8 cellular contexts compared by ENCODE assay signal in the genomic region with DNA sequence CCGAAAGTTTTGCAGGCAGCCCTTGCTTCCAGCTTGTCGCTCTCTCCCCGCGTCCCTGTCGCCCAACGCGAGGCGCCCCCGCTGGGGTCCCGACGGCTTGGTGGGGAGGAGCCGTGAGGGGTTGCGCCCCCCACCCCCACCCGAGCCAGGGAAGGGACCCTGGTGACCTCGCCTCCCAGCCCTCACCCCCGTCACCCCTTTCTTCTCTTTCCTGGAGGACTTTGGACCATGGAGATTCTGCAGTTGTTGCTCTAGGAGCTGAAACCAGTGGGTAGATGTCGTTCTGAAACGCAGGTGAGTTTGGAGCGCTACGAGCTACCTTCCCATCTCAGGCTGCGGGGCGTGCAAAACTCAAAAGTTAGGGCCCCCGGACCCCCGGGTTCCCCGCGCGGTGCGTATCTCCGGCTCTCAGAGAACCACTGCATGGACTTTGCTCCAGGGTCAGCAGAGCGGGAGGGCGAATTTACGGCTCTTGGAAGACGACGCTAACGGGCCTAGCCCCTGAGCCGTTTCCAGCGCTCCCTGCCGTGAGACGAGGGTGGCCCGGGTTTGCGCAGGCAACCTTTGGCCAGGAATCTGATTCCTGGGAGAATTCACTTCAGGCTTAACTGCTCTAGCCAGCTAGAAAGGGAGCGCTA. TPM values are rescaled to one million over a fixed set of nuclear protein-coding genes. Genes with fewer than 3 reads are reported as not detected.
DNase-seq lines count a peak whose midpoint lies in the region; ATAC-seq and TF ChIP-seq lines count a peak whose summit lies in the region.

No MANE protein-coding gene starts in this region.

- peak overlapping the region; percentile 68 for H3K9ac ChIP-seq in ES-I3 (ENCODE audit: low read depth, low read length)
- H3K9ac ChIP-seq in Karpas-422 (ENCODE audit: low read length), result no peak overlapping the region

- H3K36me3 Mint-ChIP-seq in activated CD4-positive, alpha-beta memory T cell treated with anti-CD3 and anti-CD28 coated beads for 36 hours, result no peaks in the 10 kb centered on the region
- H3K36me3 Mint-ChIP-seq in natural killer cell, result no peaks in the 10 kb centered on the region

- no peak for ATAC-seq in natural killer cell
- ATAC-seq in HG03521 (IDR thresholded peaks at IDR 0.05; ENCODE audit: unreplicated experiment), result no peak
- no peak for ATAC-seq in HG02571 (IDR thresholded peaks at IDR 0.05; ENCODE audit: unreplicated experiment)
- ATAC-seq in GM18517 (IDR thresholded peaks at IDR 0.05; ENCODE audit: unreplicated experiment), result no peak

- DNase-seq in Karpas-422 (no peak), fibroblast of pulmonary artery (ENCODE audit: low read depth) (peak; percentile 58), natural killer cell (no peak)
- no peak for DNase-seq in activated CD4-positive, alpha-beta memory T cell treated with anti-CD3 and anti-CD28 coated beads for 36 hours

- no peak overlapping the region for H3K27ac Mint-ChIP-seq in activated CD4-positive, alpha-beta memory T cell treated with anti-CD3 and anti-CD28 coated beads for 36 hours
- peak overlapping the region; percentile 64 to 96 for H3K27ac Mint-ChIP-seq in natural killer cell

- no peaks in the 10 kb centered on the region for H4K20me1 ChIP-seq in Karpas-422 (ENCODE audit: insufficient read depth, low read depth, low read length)

- H3K4me1 ChIP-seq in ES-I3 (ENCODE audit: insufficient read depth, low read length), result peaks cover 15% of the 10 kb centered on the region
- H3K4me1 ChIP-seq in Karpas-422 (ENCODE audit: low read length), result peaks cover 3% of the 10 kb centered on the region; the same call in 1 of the 2 replicates

- H2AFZ ChIP-seq in Karpas-422 (ENCODE audit: low read length), result no peak overlapping the region

- H3K4me3 Mint-ChIP-seq in activated CD4-positive, alpha-beta memory T cell treated with anti-CD3 and anti-CD28 coated beads for 36 hours, result peak overlapping the region; percentile 76
- H3K4me3 Mint-ChIP-seq in natural killer cell, result peak overlapping the region; percentile 96

- H3K79me2 ChIP-seq in Karpas-422 (ENCODE audit: low read length), result no peaks in the 10 kb centered on the region

- no peak overlapping the region for H3K27ac ChIP-seq in Karpas-422 (ENCODE audit: low read length)

- no peaks in the 10 kb centered on the region for H3K9me2 ChIP-seq in Karpas-422 (replicated peaks; ENCODE audit: insufficient read depth, low read length)

- POLR2A ChIA-PET in activated CD4-positive, alpha-beta memory T cell treated with anti-CD3 and anti-CD28 coated beads for 36 hours (lab: Charles Lee), result no interaction called here

- intact Hi-C loops in activated CD4-positive, alpha-beta memory T cell treated with anti-CD3 and anti-CD28 coated beads for 36 hours (cut with micrococcal nuclease), result loop anchor here (2.0 to 5.0 kb wide), 2 partner anchors 132 to 200 kb away; no protein-coding TSS in a partner anchor
- intact Hi-C loops in natural killer cell (cut with micrococcal nuclease), result loop anchor here (1.0 to 5.0 kb wide), 4 partner anchors 28 to 130 kb away; no protein-coding TSS in a partner anchor

- no peaks in the 10 kb centered on the region for H3K27me3 Mint-ChIP-seq in activated CD4-positive, alpha-beta memory T cell treated with anti-CD3 and anti-CD28 coated beads for 36 hours
- H3K27me3 Mint-ChIP-seq in natural killer cell (ENCODE audit: low read depth in 2 of 2), result no peaks in the 10 kb centered on the region

- no peaks in the 10 kb centered on the region for H3K36me3 ChIP-seq in ES-I3 (ENCODE audit: insufficient read depth, low read length)
- H3K36me3 ChIP-seq in Karpas-422 (ENCODE audit: insufficient read depth, low read length), result no peaks in the 10 kb centered on the region

- H3K4me2 ChIP-seq in Karpas-422 (ENCODE audit: low read depth, low read length, poor library complexity, severe bottlenecking), result peak overlapping the region; percentile 32

- H3K9me3 ChIP-seq in ES-I3 (ENCODE audit: control insufficient read depth, insufficient read depth, low read length), result no peaks in the 10 kb centered on the region
- H3K9me3 ChIP-seq in Karpas-422 (ENCODE audit: low read length), result no peaks in the 10 kb centered on the region

- H3K4me3 ChIP-seq in Karpas-422 (ENCODE audit: low read length) (no peak overlapping the region), fibroblast of pulmonary artery (replicated peaks; ENCODE audit: low read depth, low read length) (peak overlapping the region; percentile 66)

- no peaks in the 10 kb centered on the region for H3K27me3 ChIP-seq in Karpas-422 (ENCODE audit: low read length)

- no peaks in the 10 kb centered on the region for H3K9me3 Mint-ChIP-seq in activated CD4-positive, alpha-beta memory T cell treated with anti-CD3 and anti-CD28 coated beads for 36 hours
- no peaks in the 10 kb centered on the region for H3K9me3 Mint-ChIP-seq in natural killer cell

- CTCF ChIA-PET in activated CD4-positive, alpha-beta memory T cell treated with anti-CD3 and anti-CD28 coated beads for 36 hours (lab: Charles Lee), result interaction anchor here (0.5 to 4.6 kb wide), 22 partner anchors 8 to 222 kb away, joined by 3 to 25 read pairs (median 4); no protein-coding TSS in a partner anchor

- peaks cover 48% of the 10 kb centered on the region for H3K4me1 Mint-ChIP-seq in activated CD4-positive, alpha-beta memory T cell treated with anti-CD3 and anti-CD28 coated beads for 36 hours (ENCODE audit: low read depth)
- peaks cover 64 to 66% of the 10 kb centered on the region in 2 donors for H3K4me1 Mint-ChIP-seq in natural killer cell

- TF ChIP-seq CTCF in fibroblast of pulmonary artery (IDR thresholded peaks at IDR 0.05; ENCODE audit: low read length, missing control alignments), result peak; percentile 14
- TF ChIP-seq CTCF in natural killer cell (IDR thresholded peaks at IDR 0.05), result no peak

RNA-seq across cellular contexts. Expression of gene ATXN7L1, which starts 0.7 kb away (rescaled TPM):
- not detected in 2 replicates for total RNA-seq in Karpas-422 (2014; rRNA removed; shearing (Covaris generic); ENCODE audit: low replicate concordance)
- total RNA-seq in activated CD4-positive, alpha-beta memory T cell treated with anti-CD3 and anti-CD28 coated beads for 36 hours, result 10 to 100 TPM; 12.4 to 13.3 TPM
- total RNA-seq in natural killer cell, result 10 to 100 TPM; 37.5 to 48.6 (median 47.9) TPM

Comparison
In these comparisons a context has a peak if more than half of its experiments do, and no peak if none do; other contexts are left out.
1. RNA of gene ATXN7L1, which starts 0.7 kb away (total RNA-seq): 37.5 to 48.6 TPM in natural killer cell and 12.4 to 13.3 TPM in activated CD4-positive, alpha-beta memory T cell treated with anti-CD3 and anti-CD28 coated beads for 36 hours; not detected in Karpas-422; every median in the first group is over 10 times any median in the second.